8 cellular contexts compared by ENCODE assay signal in genomic region chr19:51338563-51339312, GRCh38. TPM values are rescaled to one million over a fixed set of nuclear protein-coding genes. Genes with fewer than 3 reads are reported as not detected.
A peak's percentile ranks its signal among the peaks of the same experiment; 100 is the strongest.
DNase-seq lines count a peak whose midpoint lies in the region; ATAC-seq and TF ChIP-seq lines count a peak whose summit lies in the region.

No MANE protein-coding gene starts in this region.

- no peak overlapping the region for H3K27ac ChIP-seq in CD4-positive, CD25-positive, alpha-beta regulatory T cell (ENCODE audit: insufficient read depth, low read length, poor library complexity, severe bottlenecking)
- peak overlapping the region; percentile 88 for H3K27ac ChIP-seq in RWPE1

- POLR2A ChIA-PET in RWPE1 (lab: Yijun Ruan, JAX; ENCODE audit: low non-redundant PET): no interaction called here

- DNase-seq in CD4-positive, CD25-positive, alpha-beta regulatory T cell: peak; percentile 74 to 87 (median 83)
- DNase-seq in HPDE6-E6E7 (ENCODE audit: extremely low spot score) (peak; percentile 76), RWPE1 (ENCODE audit: low spot score) (peak; percentile 85), foreskin fibroblast (peak; percentile 63 to 90), neural crest cell (ENCODE audit: low read depth, low spot score) (peak; percentile 81)
- DNase-seq in activated effector memory CD4-positive, alpha-beta T cell treated with Interleukin-2 at 50 U/mL for 16 hours: peak; percentile 78

- no peaks in the 10 kb centered on the region for H3K27me3 ChIP-seq in CD4-positive, CD25-positive, alpha-beta regulatory T cell (ENCODE audit: control insufficient read depth, insufficient read depth, low read length)

- H3K36me3 ChIP-seq in CD4-positive, CD25-positive, alpha-beta regulatory T cell (ENCODE audit: control insufficient read depth, insufficient read depth, low read length): no peaks in the 10 kb centered on the region

- ATAC-seq in CD4-positive, CD25-positive, alpha-beta regulatory T cell (ENCODE audit: low read depth in 2 of 2): peak; percentile 84
- peak; percentile 59 for ATAC-seq in GM19372 (IDR thresholded peaks at IDR 0.05; ENCODE audit: low read depth, unreplicated experiment)

- TF ChIP-seq CTCF in RWPE1 (conservative IDR thresholded peaks at IDR 0.05; ENCODE audit: low read depth) (peak; percentile 93), foreskin fibroblast (IDR thresholded peaks at IDR 0.05; ENCODE audit: low read depth, low read length) (peak; percentile 79), neural crest cell (conservative IDR thresholded peaks at IDR 0.05) (peak; percentile 92)

- peaks cover 0 to 18% (median 11%) of the 10 kb centered on the region in 4 donors for H3K4me1 Mint-ChIP-seq in CD4-positive, CD25-positive, alpha-beta regulatory T cell
- peaks cover 20% of the 10 kb centered on the region for H3K4me1 Mint-ChIP-seq in neural crest cell
- peaks cover 22% of the 10 kb centered on the region for H3K4me1 Mint-ChIP-seq in stimulated activated naive CD8-positive, alpha-beta T cell treated with anti-CD3 and anti-CD28 coated beads, Interleukin-15, Interleukin-2, amounts not matched to agents 100 ng/mL and 50 ng/mL, for 24 hours (ENCODE audit: low read depth)

- H3K9me3 ChIP-seq in CD4-positive, CD25-positive, alpha-beta regulatory T cell (ENCODE audit: control insufficient read depth in 2 of 2, low read length in 2 of 2): no peaks in the 10 kb centered on the region

- peak overlapping the region; percentile 84 to 94 (median 88) for H3K4me3 Mint-ChIP-seq in CD4-positive, CD25-positive, alpha-beta regulatory T cell
- peak overlapping the region; percentile 89 for H3K4me3 Mint-ChIP-seq in neural crest cell
- peak overlapping the region; percentile 86 for H3K4me3 Mint-ChIP-seq in stimulated activated naive CD8-positive, alpha-beta T cell treated with anti-CD3 and anti-CD28 coated beads, Interleukin-15, Interleukin-2, amounts not matched to agents 100 ng/mL and 50 ng/mL, for 24 hours

- H3K27me3 Mint-ChIP-seq in CD4-positive, CD25-positive, alpha-beta regulatory T cell: peaks cover 15% of the 10 kb centered on the region
- H3K27me3 Mint-ChIP-seq in neural crest cell (ENCODE audit: low read depth): peaks cover 15% of the 10 kb centered on the region
- H3K27me3 Mint-ChIP-seq in stimulated activated naive CD8-positive, alpha-beta T cell treated with anti-CD3 and anti-CD28 coated beads, Interleukin-15, Interleukin-2, amounts not matched to agents 100 ng/mL and 50 ng/mL, for 24 hours: peaks cover 6% of the 10 kb centered on the region

- CTCF ChIA-PET in RWPE1 (lab: Yijun Ruan, JAX): interaction anchor here (0.6 to 1.0 kb wide), 5 partner anchors 36 to 455 kb away, joined by 3 read pairs; no protein-coding TSS in a partner anchor

- peak overlapping the region in 2 of 3 donors; percentile 51 to 73 for H3K27ac Mint-ChIP-seq in CD4-positive, CD25-positive, alpha-beta regulatory T cell
- peak overlapping the region; percentile 86 for H3K27ac Mint-ChIP-seq in neural crest cell (ENCODE audit: unreplicated experiment)
- H3K27ac Mint-ChIP-seq in stimulated activated naive CD8-positive, alpha-beta T cell treated with anti-CD3 and anti-CD28 coated beads, Interleukin-15, Interleukin-2, amounts not matched to agents 100 ng/mL and 50 ng/mL, for 24 hours: peak overlapping the region; percentile 87

- H3K4me1 ChIP-seq in CD4-positive, CD25-positive, alpha-beta regulatory T cell (ENCODE audit: control insufficient read depth, insufficient read depth, low read length, poor library complexity, severe bottlenecking): peaks cover 17% of the 10 kb centered on the region

- peak overlapping the region; percentile 73 for H3K4me3 ChIP-seq in CD4-positive, CD25-positive, alpha-beta regulatory T cell (ENCODE audit: low read depth, low read length)
- peak overlapping the region; percentile 62 to 68 for H3K4me3 ChIP-seq in foreskin fibroblast (ENCODE audit: low read depth in 1 of 2, low read length in 2 of 2)

- H3K9me3 Mint-ChIP-seq in CD4-positive, CD25-positive, alpha-beta regulatory T cell: no peaks in the 10 kb centered on the region
- H3K9me3 Mint-ChIP-seq in neural crest cell: no peaks in the 10 kb centered on the region
- H3K9me3 Mint-ChIP-seq in stimulated activated naive CD8-positive, alpha-beta T cell treated with anti-CD3 and anti-CD28 coated beads, Interleukin-15, Interleukin-2, amounts not matched to agents 100 ng/mL and 50 ng/mL, for 24 hours: no peaks in the 10 kb centered on the region

- H3K36me3 Mint-ChIP-seq in CD4-positive, CD25-positive, alpha-beta regulatory T cell: no peaks in the 10 kb centered on the region
- H3K36me3 Mint-ChIP-seq in neural crest cell (ENCODE audit: low read depth): no peaks in the 10 kb centered on the region
- no peaks in the 10 kb centered on the region for H3K36me3 Mint-ChIP-seq in stimulated activated naive CD8-positive, alpha-beta T cell treated with anti-CD3 and anti-CD28 coated beads, Interleukin-15, Interleukin-2, amounts not matched to agents 100 ng/mL and 50 ng/mL, for 24 hours (ENCODE audit: low read depth)

RNA-seq across cellular contexts. Expression of gene VSIG10L, which starts 3.2 kb away (rescaled TPM):
- 0.27 TPM for total RNA-seq in CD4-positive, CD25-positive, alpha-beta regulatory T cell
- under 1 TPM in 2 of 4 donors, not detected in 2; 0.15 to 0.37 TPM for polyA plus RNA-seq in CD4-positive, CD25-positive, alpha-beta regulatory T cell
- 3.1 and 3.5 TPM in 2 replicates for total RNA-seq in neural crest cell

RNA-seq across cellular contexts. Expression of gene IGLON5, which starts 27.3 kb away (rescaled TPM):
- total RNA-seq in CD4-positive, CD25-positive, alpha-beta regulatory T cell: not detected
- polyA plus RNA-seq in CD4-positive, CD25-positive, alpha-beta regulatory T cell: not detected
- 17.4 and 18.1 TPM in 2 replicates for total RNA-seq in neural crest cell

RNA-seq across cellular contexts. Expression of gene ETFB, which starts 27.4 kb away (rescaled TPM):
- total RNA-seq in CD4-positive, CD25-positive, alpha-beta regulatory T cell: 41.7 TPM
- polyA plus RNA-seq in CD4-positive, CD25-positive, alpha-beta regulatory T cell: 100 to 1,000 TPM in 1 of 4 donors, 10 to 100 TPM in 3; 68.8 to 113 (median 79.5) TPM
- total RNA-seq in neural crest cell: 41.1 and 42.4 TPM in 2 replicates

RNA-seq across cellular contexts. Expression of gene CLDND2, which starts 30.1 kb away (rescaled TPM):
- not detected for total RNA-seq in CD4-positive, CD25-positive, alpha-beta regulatory T cell
- polyA plus RNA-seq in CD4-positive, CD25-positive, alpha-beta regulatory T cell: under 1 TPM in 1 of 4 donors, not detected in 3; 0.41 TPM
- 0.84 and 1.1 TPM in 2 replicates for total RNA-seq in neural crest cell

RNA-seq across cellular contexts. Expression of gene NKG7, which starts 33.7 kb away (rescaled TPM):
- 1.8 TPM for total RNA-seq in CD4-positive, CD25-positive, alpha-beta regulatory T cell
- polyA plus RNA-seq in CD4-positive, CD25-positive, alpha-beta regulatory T cell: 10 to 100 TPM in 1 of 4 donors, 1 to 10 TPM in 3; 2.7 to 12.2 (median 4.5) TPM
- total RNA-seq in neural crest cell: not detected in 2 replicates

Comparison
In these comparisons a context has a peak if more than half of its experiments do, and no peak if none do; other contexts are left out.
1. RNA of gene IGLON5, which starts 27.3 kb away (total RNA-seq): 17.4 to 18.1 TPM in neural crest cell; not detected in CD4-positive, CD25-positive, alpha-beta regulatory T cell (single experiment); every median in the first group is over 10 times any median in the second.
2. Peak in every context shown above with its lines, with median percentiles within 50 percentile points of each other: DNase-seq, H3K27ac Mint-ChIP-seq, H3K4me3 Mint-ChIP-seq and CTCF ChIP-seq.